In genomic region chr5:51846015-51846414, GRCh38 we compare ENCODE assay signal across 28 cellular contexts.
"Had no signal": no experiment of that assay in that cellular context is flagged by ENCODE, and none has a peak within 500 bp of the region (broad histone marks: within the 10 kb centered on the region; RNA-seq: fewer than 3 reads in every experiment).

No MANE protein-coding gene starts in this region.

- H3K9me3 ChIP-seq: esophagus squamous epithelium, lower lobe of right lung, neutrophil, right lobe of liver, suprapubic skin, transverse colon, upper lobe of right lung, uterus had no signal

- H3K36me3 ChIP-seq: esophagus squamous epithelium, lower lobe of right lung, neutrophil, right lobe of liver, suprapubic skin, transverse colon, upper lobe of right lung, uterus had no signal

- H3K4me1 ChIP-seq: esophagus squamous epithelium, lower lobe of right lung, parathyroid adenoma, right lobe of liver, suprapubic skin, upper lobe of right lung, uterus had no signal

- ATAC-seq: left ventricle myocardium superior; lower lobe of right lung; natural killer cell treated with Interleukin-12 subunit alpha and Interleukin-12 subunit beta and Interleukin-15 and Interleukin-18, amount 100 ng/mL, for 72 hours; right lobe of liver; stimulated activated naive CD8-positive, alpha-beta T cell treated with anti-CD3 and anti-CD28 coated beads, Interleukin-15, amount 100 ng/mL, for 72 hours; upper lobe of right lung had no signal

- H2AFZ ChIP-seq: parathyroid adenoma had no signal

- FAIRE-seq: endothelial cell of umbilical vein, frontal cortex had no signal

- H3K9ac ChIP-seq: parathyroid adenoma had no signal

- DNase-seq: dermis blood vessel endothelial cell; effector memory CD4-positive, alpha-beta T cell; erythroblast; esophagus squamous epithelium; hypothalamus; immature natural killer cell; islet precursor cell; kidney glomerular epithelial cell; left ventricle myocardium superior; lower lobe of right lung; naive B cell; right lobe of liver; small intestine; stimulated activated CD4-positive, alpha-beta T cell treated with anti-CD3 and anti-CD28 coated beads, Interleukin-15, amount 100 ng/mL, for 24 hours; stimulated activated CD4-positive, alpha-beta T cell treated with anti-CD3 and anti-CD28 coated beads, Interleukin-4, amount 100 ng/mL, for 1 hour; stimulated activated CD8-positive, alpha-beta memory T cell treated with anti-CD3 and anti-CD28 coated beads, Interleukin-4, amount 100 ng/mL, for 48 hours; stimulated activated naive CD4-positive, alpha-beta T cell; stimulated activated naive CD8-positive, alpha-beta T cell treated with anti-CD3 and anti-CD28 coated beads, Interleukin-15, amount 100 ng/mL, for 72 hours; transverse colon; upper lobe of right lung; uterus had no signal

- H3K27ac ChIP-seq: coronary artery, esophagus squamous epithelium, lower lobe of right lung, neutrophil, parathyroid adenoma, right lobe of liver, suprapubic skin, transverse colon, upper lobe of right lung, uterus had no signal

- H3K27me3 ChIP-seq: esophagus squamous epithelium, neutrophil, right lobe of liver, suprapubic skin, transverse colon, upper lobe of right lung, uterus had no signal

- H3K4me3 ChIP-seq: coronary artery, esophagus squamous epithelium, lower lobe of right lung, right lobe of liver, suprapubic skin, transverse colon, upper lobe of right lung, uterus had no signal

- H3K79me2 ChIP-seq: parathyroid adenoma had no signal
